In genomic region chr15:93046721-93047120, GRCh38 we compare ENCODE assay signal across 21 cellular contexts. TPM values are rescaled to one million over a fixed set of nuclear protein-coding genes. Genes with fewer than 3 reads are reported as not detected.
A peak's percentile ranks its signal among the peaks of the same experiment; 100 is the strongest.
DNase-seq lines count a peak whose midpoint lies in the region; TF ChIP-seq lines count a peak whose summit lies in the region.
"Had no signal": no experiment of that assay in that cellular context is flagged by ENCODE, and none has a peak within 500 bp of the region (broad histone marks: within the 10 kb centered on the region; RNA-seq: fewer than 3 reads in every experiment).

No MANE protein-coding gene starts in this region.

- H3K27ac ChIP-seq in BLaER1 (peak overlapping the region; percentile 78), neural progenitor cell (peak overlapping the region; percentile 53), mammary epithelial cell (ENCODE audit: insufficient read depth, low read depth, low read length) (no peak overlapping the region)
- H3K27ac ChIP-seq in CD8-positive, alpha-beta memory T cell (ENCODE audit: low read depth, low read length), result no peak overlapping the region
- H3K27ac ChIP-seq: Peyer's patch had no signal

- H4K20me1 ChIP-seq in BLaER1 (peaks cover 93% of the 10 kb centered on the region), neural progenitor cell (ENCODE audit: low read depth) (peaks cover 99% of the 10 kb centered on the region), mammary epithelial cell (ENCODE audit: insufficient read depth, low read length) (no peaks in the 10 kb centered on the region)

- in situ Hi-C loops in mammary epithelial cell (cut with MboI; ENCODE audit: low sequenced_read_pairs in 2 of 2), result loop anchor here in 1 of 2 donors (25.0 kb wide), 1 partner anchor 941 kb away; no protein-coding TSS in a partner anchor

- H3K4me1 Mint-ChIP-seq in CD8-positive, alpha-beta memory T cell, result peaks cover 42 to 48% (median 45%) of the 10 kb centered on the region in 3 donors
- peaks cover 2% of the 10 kb centered on the region for H3K4me1 Mint-ChIP-seq in endothelial cell (ENCODE audit: unreplicated experiment)
- H3K4me1 Mint-ChIP-seq in neural progenitor cell, result peaks cover 4% of the 10 kb centered on the region

- H3K27me3 ChIP-seq in BLaER1 (no peaks in the 10 kb centered on the region), neural progenitor cell (no peaks in the 10 kb centered on the region), mammary epithelial cell (ENCODE audit: insufficient read depth, low read length) (no peaks in the 10 kb centered on the region)
- no peaks in the 10 kb centered on the region for H3K27me3 ChIP-seq in CD8-positive, alpha-beta memory T cell (ENCODE audit: insufficient read depth, low read length, poor library complexity, severe bottlenecking)
- H3K27me3 ChIP-seq: Peyer's patch had no signal

- H3K4me3 ChIP-seq in BLaER1 (no peak overlapping the region), neural progenitor cell (no peak overlapping the region), mammary epithelial cell (replicated peaks in 1 of 3; ENCODE audit: insufficient read depth in 1 of 3, low read depth in 2 of 3, low read length in 3 of 3) (no peak overlapping the region)
- no peak overlapping the region for H3K4me3 ChIP-seq in CD8-positive, alpha-beta memory T cell (ENCODE audit: low read length)
- H3K4me3 ChIP-seq: HAP-1, Peyer's patch had no signal

- H3K4me3 Mint-ChIP-seq in CD8-positive, alpha-beta memory T cell, result peak overlapping the region in 2 of 7 donors; percentile 6 to 28
- H3K4me3 Mint-ChIP-seq in endothelial cell (ENCODE audit: unreplicated experiment) (peak overlapping the region; percentile 27), neural progenitor cell (no peak overlapping the region)
- H3K4me3 Mint-ChIP-seq: CD14-positive monocyte had no signal

- TF ChIP-seq CTCF in endothelial cell (IDR thresholded peaks at IDR 0.05; ENCODE audit: unreplicated experiment) (no peak), neural progenitor cell (IDR thresholded peaks at IDR 0.05) (no peak), mammary epithelial cell (conservative IDR thresholded peaks at IDR 0.05 in 1 of 2, IDR thresholded peaks at IDR 0.05 in 1 of 2; ENCODE audit: extremely low read depth in 1 of 2, insufficient read depth in 1 of 2, low read depth in 1 of 2, low read length in 2 of 2) (no peak)

- H3K79me2 ChIP-seq in neural progenitor cell (ENCODE audit: low read depth) (peaks cover 59% of the 10 kb centered on the region), mammary epithelial cell (ENCODE audit: insufficient read depth, low read length) (no peaks in the 10 kb centered on the region)

- H3K4me1 ChIP-seq in BLaER1, result peaks cover 100% of the 10 kb centered on the region
- peaks cover 25% of the 10 kb centered on the region for H3K4me1 ChIP-seq in CD8-positive, alpha-beta memory T cell (ENCODE audit: insufficient read depth, low read length)
- no peaks in the 10 kb centered on the region for H3K4me1 ChIP-seq in neural progenitor cell
- peaks cover 7% of the 10 kb centered on the region for H3K4me1 ChIP-seq in mammary epithelial cell (ENCODE audit: insufficient read depth, low read length)
- H3K4me1 ChIP-seq: HAP-1, Peyer's patch had no signal

- H3K9ac ChIP-seq in BLaER1 (no peak overlapping the region), neural progenitor cell (no peak overlapping the region), mammary epithelial cell (ENCODE audit: insufficient read depth, low read length) (no peak overlapping the region)

- peak overlapping the region in 6 of 8 donors; percentile 29 to 98 (median 70) for H3K27ac Mint-ChIP-seq in CD8-positive, alpha-beta memory T cell
- H3K27ac Mint-ChIP-seq in endothelial cell (ENCODE audit: unreplicated experiment) (no peak overlapping the region), neural progenitor cell (no peak overlapping the region)
- H3K27ac Mint-ChIP-seq: IgD-negative memory B cell had no signal

- whole genome bisulfite sequencing in mammary epithelial cell (ENCODE audit: low coverage, missing lambda C conversion rate), result 65% methylated on average over 6 of the region's 7 CpGs

- dilution Hi-C loops in mammary epithelial cell (cut with HindIII; ENCODE audit: low sequenced_read_pairs), result no loop called here

- H3K4me2 ChIP-seq in BLaER1 (peak overlapping the region; percentile 79), neural progenitor cell (no peak overlapping the region), mammary epithelial cell (ENCODE audit: insufficient read depth, low read depth, low read length) (no peak overlapping the region)

- H2AFZ ChIP-seq in neural progenitor cell (replicated peaks), result no peak overlapping the region
- H2AFZ ChIP-seq in mammary epithelial cell (ENCODE audit: low read depth, low read length), result no peak overlapping the region

- peaks cover 0 to 4% (median 2%) of the 10 kb centered on the region in 5 donors for H3K9me3 Mint-ChIP-seq in CD8-positive, alpha-beta memory T cell
- H3K9me3 Mint-ChIP-seq in endothelial cell (ENCODE audit: unreplicated experiment), result no peaks in the 10 kb centered on the region
- peaks cover 15% of the 10 kb centered on the region for H3K9me3 Mint-ChIP-seq in neural progenitor cell

- CTCF ChIA-PET in CD8-positive, alpha-beta memory T cell (lab: Charles Lee), result interaction anchor here (1.8 to 4.6 kb wide), 3 partner anchors 10 to 41 kb away, joined by 6 to 34 read pairs (median 21); no protein-coding TSS in a partner anchor
- CTCF ChIA-PET in mammary epithelial cell (lab: Charles Lee; ENCODE audit: low non-redundant PET), result no interaction called here

- H3F3A ChIP-seq in neural progenitor cell (ENCODE audit: low read depth), result peaks cover 89% of the 10 kb centered on the region

- POLR2A ChIA-PET in CD8-positive, alpha-beta memory T cell (lab: Charles Lee), result no interaction called here

- intact Hi-C loops in mammary epithelial cell (cut with micrococcal nuclease), result no loop called here

- BruUV-seq in mammary epithelial cell (replicated peaks; lab: Mats Ljungman, UMichigan), result no TSS peak

- peaks cover 6% of the 10 kb centered on the region in 2 donors for H3K27me3 Mint-ChIP-seq in CD8-positive, alpha-beta memory T cell
- peaks cover 10% of the 10 kb centered on the region for H3K27me3 Mint-ChIP-seq in endothelial cell (ENCODE audit: unreplicated experiment)
- H3K27me3 Mint-ChIP-seq in neural progenitor cell (ENCODE audit: insufficient read depth, low read depth), result peaks cover 11% of the 10 kb centered on the region

- peaks cover 11% of the 10 kb centered on the region for H3K9me3 ChIP-seq in BLaER1
- H3K9me3 ChIP-seq in CD8-positive, alpha-beta memory T cell (ENCODE audit: low read length), result no peaks in the 10 kb centered on the region
- H3K9me3 ChIP-seq in neural progenitor cell (ENCODE audit: low read depth), result no peaks in the 10 kb centered on the region
- peaks cover 6% of the 10 kb centered on the region for H3K9me3 ChIP-seq in mammary epithelial cell (replicated peaks; ENCODE audit: insufficient read depth, low read length)
- H3K9me3 ChIP-seq: HAP-1, Peyer's patch had no signal

- H3K36me3 ChIP-seq in BLaER1 (peaks cover 88% of the 10 kb centered on the region), neural progenitor cell (peaks cover 14% of the 10 kb centered on the region), mammary epithelial cell (ENCODE audit: insufficient read depth, low read length) (no peaks in the 10 kb centered on the region)
- no peaks in the 10 kb centered on the region for H3K36me3 ChIP-seq in CD8-positive, alpha-beta memory T cell (ENCODE audit: insufficient read depth, low read length)

- no peak for DNase-seq in CD8-positive, alpha-beta memory T cell
- DNase-seq in endothelial cell (ENCODE audit: low spot score), result no peak
- DNase-seq in neural progenitor cell (ENCODE audit: low spot score), result no peak
- DNase-seq in SIG-M5 (lab: John Stamatoyannopoulos, UW), result no peak
- no peak for DNase-seq in mammary epithelial cell
- DNase-seq in NCI-H2029 treated with DMSO at 0.1 percent for 48 hours (lab: John Stamatoyannopoulos, UW), result no peak
- DNase-seq: DMS153, GF-D8, Kasumi-1, MM.1S, NCI-H1092, NCI-H1436 treated with DMSO at 0.1 percent for 48 hours, NCI-H2081, NCI-H2171 treated with DMSO at 0.1 percent for 48 hours, NCI-H446 treated with DMSO at 0.1 percent for 48 hours, NCI-H69, Peyer's patch had no signal

- peaks cover 0 to 12% (median 3%) of the 10 kb centered on the region in 3 donors for H3K36me3 Mint-ChIP-seq in CD8-positive, alpha-beta memory T cell
- H3K36me3 Mint-ChIP-seq in endothelial cell (ENCODE audit: low read depth, unreplicated experiment), result peaks cover 17% of the 10 kb centered on the region
- peaks cover 46% of the 10 kb centered on the region for H3K36me3 Mint-ChIP-seq in neural progenitor cell
- H3K36me3 Mint-ChIP-seq: IgD-negative memory B cell had no signal

RNA-seq across cellular contexts. Expression of gene RGMA, which starts 42.3 kb away (rescaled TPM):
- under 1 TPM; 0.20 TPM for total RNA-seq in CD8-positive, alpha-beta memory T cell
- not detected for polyA plus RNA-seq in CD8-positive, alpha-beta memory T cell
- total RNA-seq in endothelial cell (ENCODE audit: unreplicated experiment), result 5.7 TPM
- total RNA-seq in neural progenitor cell (ENCODE audit: low replicate concordance), result 41.4 and 85.1 TPM in 2 replicates
- under 1 TPM; 0.64 to 0.83 TPM for total RNA-seq in mammary epithelial cell
- 0.14 TPM for polyA plus RNA-seq in mammary epithelial cell
- not detected for polyA minus RNA-seq in mammary epithelial cell
- polyA plus RNA-seq: IgD-negative memory B cell had no signal

Comparison
In these comparisons a context has a peak if more than half of its experiments do, and no peak if none do; other contexts are left out.
1. H3K27ac ChIP-seq: peak in BLaER1 (single experiment) and neural progenitor cell (single experiment); none in CD8-positive, alpha-beta memory T cell (single experiment) and mammary epithelial cell (single experiment).
2. H3K27ac Mint-ChIP-seq: peak in CD8-positive, alpha-beta memory T cell (6 of 8); none in endothelial cell (single experiment) and neural progenitor cell (single experiment).